6 cellular contexts compared by ENCODE assay signal in the genomic region with DNA sequence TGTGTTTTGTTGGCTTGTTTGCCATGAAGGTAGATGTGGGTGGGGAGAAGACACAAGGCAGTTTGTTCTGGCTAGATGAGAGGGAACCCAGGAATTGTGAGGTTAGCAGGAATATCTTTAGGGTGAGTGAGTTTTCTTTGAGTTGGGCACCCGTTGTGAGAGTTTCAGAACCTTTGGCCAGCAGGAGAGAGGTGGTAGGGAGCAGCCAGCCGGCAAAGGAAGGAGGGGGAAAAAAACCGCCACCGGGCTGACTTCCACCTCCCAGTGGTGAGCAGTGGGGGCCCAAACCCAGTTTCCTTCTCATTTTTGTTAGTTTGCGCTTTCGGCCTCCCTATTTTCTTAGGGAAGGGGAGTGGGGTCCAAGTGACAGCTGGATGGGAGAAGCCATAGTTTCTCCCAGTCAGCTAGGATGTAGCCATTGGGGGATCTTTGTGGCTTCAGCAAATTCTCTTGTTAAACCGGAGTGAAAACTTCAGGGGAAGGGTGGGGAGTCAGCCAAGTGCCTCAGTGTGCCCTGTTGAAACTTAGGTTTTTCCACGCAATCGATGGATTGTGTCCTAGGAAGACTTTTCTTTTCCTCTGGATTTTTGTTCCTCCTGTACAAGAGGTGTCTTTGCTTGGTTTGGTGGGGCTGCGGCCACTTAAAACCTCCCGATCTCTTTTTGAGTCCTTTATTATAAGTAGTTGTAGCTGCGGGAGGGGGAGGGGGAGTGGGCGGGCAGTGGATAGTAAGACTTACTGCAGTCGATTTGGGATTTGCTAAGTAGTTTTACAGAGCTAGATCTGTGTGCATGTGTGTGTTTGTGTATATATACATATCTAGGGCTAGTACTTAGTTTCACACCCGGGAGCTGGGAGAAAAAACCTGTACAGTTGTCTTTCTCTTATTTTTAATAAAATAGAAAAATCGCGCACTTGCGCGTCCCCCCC. TPM values are rescaled to one million over a fixed set of nuclear protein-coding genes. Genes with fewer than 3 reads are reported as not detected.
DNase-seq lines count a peak whose midpoint lies in the region; ATAC-seq, FAIRE-seq and TF ChIP-seq lines count a peak whose summit lies in the region.

No MANE protein-coding gene starts in this region.

- H2AFZ ChIP-seq in HepG2 (ENCODE audit: low read length), result no peak overlapping the region

- POLR2A ChIA-PET in HepG2 (lab: Yijun Ruan, JAX), result interaction anchor here (0.7 to 8.6 kb wide), 23 partner anchors 11 to 941 kb away, joined by 3 to 127 read pairs (median 8); partner anchors contain the start of genes ANKRD54, BAIAP2L2, C22orf23 and GGA1

- peaks cover 33% of the 10 kb centered on the region for H3K4me1 ChIP-seq in HepG2 (ENCODE audit: insufficient read depth, low read length)

- CTCF ChIA-PET in HepG2 (lab: Yijun Ruan, JAX; ENCODE audit: low intra/inter-chr PET ratio, low total read pairs), result no interaction called here

- TF ChIP-seq CTCF in HFF-Myc (IDR thresholded peaks at IDR 0.05; ENCODE audit: low read depth, low read length, missing control alignments), result no peak
- no peak for TF ChIP-seq CTCF in WERI-Rb-1 (IDR thresholded peaks at IDR 0.05; ENCODE audit: low read depth, low read length)
- no peak for TF ChIP-seq CTCF in HepG2 (CRISPR knock-in tag; IDR thresholded peaks at IDR 0.05)

- intact Hi-C loops in HepG2 (cut with micrococcal nuclease; ENCODE audit: unreplicated experiment), result loop anchor here (10.0 kb wide), 1 partner anchor 152 kb away; the partner anchor contains the start of gene PDXP

- peaks cover 8% of the 10 kb centered on the region for H3K27me3 ChIP-seq in WERI-Rb-1 (ENCODE audit: insufficient read depth, low read depth, severe bottlenecking)
- no peaks in the 10 kb centered on the region; a peak in 1 of 5 replicates for H3K27me3 ChIP-seq in HepG2 (ENCODE audit: control insufficient read depth in 1 of 2, insufficient read depth in 2 of 2, low read length in 2 of 2)

- TF ChIP-seq RAD21 in HepG2 (CRISPR knock-in tag; IDR thresholded peaks at IDR 0.05), result no peak

- BruUV-seq in HepG2 (replicated peaks; lab: Mats Ljungman, UMichigan), result no TSS peak

- TF ChIP-seq EP300 in HepG2 (IDR thresholded peaks at IDR 0.05; ENCODE audit: low read depth in 2 of 2, low read length in 2 of 2) (no peak), HepG2 (CRISPR knock-in tag; IDR thresholded peaks at IDR 0.05; ENCODE audit: borderline replicate concordance) (no peak)

- no peak for DNase-seq in HFF-Myc (ENCODE audit: extremely low read depth, low read depth)
- DNase-seq in WERI-Rb-1, result no peak
- peak; percentile 34 for DNase-seq in HepG2 (ENCODE audit: low spot score)
- no peak for DNase-seq in iPS-NIHi11 (ENCODE audit: low spot score)
- no peak for DNase-seq in NK-92 treated with Interleukin-12 subunit alpha and Interleukin-12 subunit beta, amount 100 ng/mL, for 24 hours (lab: John Stamatoyannopoulos, UW)
- no peak for DNase-seq in urothelium cell line (ENCODE audit: low spot score)

- under 1% methylated on average over 19 of the region's 19 CpGs for WGBS in HepG2 (ENCODE audit: low lambda C conversion rate)

- in situ Hi-C loops in HepG2 (cut with HindIII; ENCODE audit: extremely low pct_ligation_motif_present, low pct_unique_long_range_greater_than_20kb), result no loop called here

- no peak for FAIRE-seq in HepG2 (lab: Jason Lieb, UNC)
- no peak for FAIRE-seq in urothelium cell line (lab: Jason Lieb, UNC)

- peaks cover 42% of the 10 kb centered on the region; the same call in 1 of the 2 replicates for H4K20me1 ChIP-seq in HepG2 (ENCODE audit: insufficient read depth, low read length)

- H3K4me3 ChIP-seq in HFF-Myc (replicated peaks; ENCODE audit: low read depth, low read length), result peak overlapping the region; percentile 70
- peak overlapping the region; percentile 53 for H3K4me3 ChIP-seq in WERI-Rb-1 (ENCODE audit: low read depth, low read length)
- H3K4me3 ChIP-seq in HepG2 (replicated peaks in 1 of 3; ENCODE audit: insufficient read depth in 1 of 3, low read depth in 2 of 3, low read length in 3 of 3), result peak overlapping the region; percentile 78 to 95 (median 93)

- H3K9me3 ChIP-seq in WERI-Rb-1 (ENCODE audit: severe bottlenecking) (no peaks in the 10 kb centered on the region), HepG2 (ENCODE audit: low read length) (no peaks in the 10 kb centered on the region)

- peak overlapping the region; percentile 97 for H3K4me2 ChIP-seq in HepG2 (ENCODE audit: low read depth, low read length)

- H3K36me3 ChIP-seq in WERI-Rb-1, result no peaks in the 10 kb centered on the region
- no peaks in the 10 kb centered on the region for H3K36me3 ChIP-seq in HepG2 (replicated peaks in 1 of 2; ENCODE audit: control insufficient read depth in 1 of 2, insufficient read depth in 2 of 2, low read length in 2 of 2)

- ATAC-seq in HepG2, result no peak

- H3K9ac ChIP-seq in HepG2 (ENCODE audit: insufficient read depth, low read depth, low read length), result peak overlapping the region; percentile 88

- TF ChIP-seq POLR2A in HepG2 (IDR thresholded peaks at IDR 0.05; ENCODE audit: insufficient read depth in 1 of 2, low read depth in 2 of 2, low read length in 2 of 2), result peak in 1 of 2 experiments; percentile 48; a peak in 1 of 4 replicates

- H3K79me2 ChIP-seq in HepG2 (ENCODE audit: insufficient read depth, low read length), result peaks cover 25% of the 10 kb centered on the region

- H3K27ac ChIP-seq in WERI-Rb-1, result no peak overlapping the region
- peak overlapping the region; percentile 77 for H3K27ac ChIP-seq in HepG2 (ENCODE audit: extremely low read length, insufficient read depth, low read length)

RNA-seq across cellular contexts. Expression of gene GCAT, which starts 1.1 kb away (rescaled TPM):
- total RNA-seq in HepG2 (2016; rRNA removed; fragmentation: Illumina TruSeq; extraction: Trizol), result 50.3 and 56.8 TPM in 2 replicates
- total RNA-seq in HepG2 (2016; cell fraction: cytosol; rRNA removed; fragmentation: Illumina TruSeq; extraction: Trizol; ENCODE audit: low read depth), result 23.1 and 31.8 TPM in 2 replicates
- total RNA-seq in HepG2 (2016; cell fraction: insoluble cytoplasmic fraction; rRNA removed; fragmentation: Illumina TruSeq; extraction: Trizol), result 52.6 and 58.0 TPM in 2 replicates
- total RNA-seq in HepG2 (2016; cell fraction: membrane; rRNA removed; fragmentation: Illumina TruSeq; extraction: Trizol), result 32.9 and 38.6 TPM in 2 replicates
- 22.7 and 25.7 TPM in 2 replicates for total RNA-seq in HepG2 (2016; cell fraction: nucleus; rRNA removed; fragmentation: Illumina TruSeq; extraction: Trizol)
- polyA plus RNA-seq in HepG2 (2011; rRNA removed), result 24.6 and 28.0 TPM in 2 replicates
- 15.8 and 37.3 TPM in 2 replicates for polyA plus RNA-seq in HepG2 (2011; cell fraction: cytosol; rRNA removed)
- 35.2 and 54.6 TPM in 2 replicates for polyA plus RNA-seq in HepG2 (2011; cell fraction: nucleus; rRNA removed)
- 10.3 and 20.4 TPM in 2 replicates for polyA plus RNA-seq in HepG2 (2012)
- polyA plus RNA-seq in HepG2 (2016; cell fraction: cytosol; fragmentation: Illumina TruSeq; extraction: Trizol; ENCODE audit: low read depth), result 22.8 and 31.3 TPM in 2 replicates
- 55.4 and 57.3 TPM in 2 replicates for polyA plus RNA-seq in HepG2 (2016; cell fraction: insoluble cytoplasmic fraction; fragmentation: Illumina TruSeq; extraction: Trizol; ENCODE audit: low read depth)
- polyA plus RNA-seq in HepG2 (2016; cell fraction: membrane; fragmentation: Illumina TruSeq; extraction: Trizol; ENCODE audit: low read depth), result 28.0 and 32.8 TPM in 2 replicates
- 37.4 and 40.9 TPM in 2 replicates for polyA plus RNA-seq in HepG2 (2016; cell fraction: nucleus; fragmentation: Illumina TruSeq; extraction: Trizol; ENCODE audit: insufficient read depth, low read depth)
- polyA minus RNA-seq in HepG2 (2011; rRNA and poly(A)+ RNA removed; ENCODE audit: low replicate concordance), result 8.3 and 44.9 TPM in 2 replicates
- 21.9 and 27.6 TPM in 2 replicates for polyA minus RNA-seq in HepG2 (2011; cell fraction: cytosol; rRNA and poly(A)+ RNA removed)
- polyA minus RNA-seq in HepG2 (2011; cell fraction: nucleus; rRNA and poly(A)+ RNA removed), result 18.2 TPM in 2 replicates

RNA-seq across cellular contexts. Expression of gene GALR3, which starts 16.5 kb away (rescaled TPM):
- not detected in 2 replicates for total RNA-seq in HepG2 (2016; rRNA removed; fragmentation: Illumina TruSeq; extraction: Trizol)
- total RNA-seq in HepG2 (2016; cell fraction: cytosol; rRNA removed; fragmentation: Illumina TruSeq; extraction: Trizol; ENCODE audit: low read depth), result not detected in 2 replicates
- 0.15 TPM in 1 of 2 replicates, not detected in the other for total RNA-seq in HepG2 (2016; cell fraction: insoluble cytoplasmic fraction; rRNA removed; fragmentation: Illumina TruSeq; extraction: Trizol)
- total RNA-seq in HepG2 (2016; cell fraction: membrane; rRNA removed; fragmentation: Illumina TruSeq; extraction: Trizol), result not detected in 2 replicates
- not detected in 2 replicates for total RNA-seq in HepG2 (2016; cell fraction: nucleus; rRNA removed; fragmentation: Illumina TruSeq; extraction: Trizol)
- 0.05 and 0.13 TPM in 2 replicates for polyA plus RNA-seq in HepG2 (2011; rRNA removed)
- polyA plus RNA-seq in HepG2 (2011; cell fraction: cytosol; rRNA removed), result 0.06 and 0.12 TPM in 2 replicates
- polyA plus RNA-seq in HepG2 (2011; cell fraction: nucleus; rRNA removed), result 1.1 and 1.7 TPM in 2 replicates
- polyA plus RNA-seq in HepG2 (2012), result not detected in 2 replicates
- 0.11 TPM in 1 of 2 replicates, not detected in the other for polyA plus RNA-seq in HepG2 (2016; cell fraction: cytosol; fragmentation: Illumina TruSeq; extraction: Trizol; ENCODE audit: low read depth)
- polyA plus RNA-seq in HepG2 (2016; cell fraction: insoluble cytoplasmic fraction; fragmentation: Illumina TruSeq; extraction: Trizol; ENCODE audit: low read depth), result not detected in 2 replicates
- not detected in 2 replicates for polyA plus RNA-seq in HepG2 (2016; cell fraction: membrane; fragmentation: Illumina TruSeq; extraction: Trizol; ENCODE audit: low read depth)
- not detected in 2 replicates for polyA plus RNA-seq in HepG2 (2016; cell fraction: nucleus; fragmentation: Illumina TruSeq; extraction: Trizol; ENCODE audit: insufficient read depth, low read depth)
- 1.8 TPM in 1 of 2 replicates, not detected in the other for polyA minus RNA-seq in HepG2 (2011; rRNA and poly(A)+ RNA removed; ENCODE audit: low replicate concordance)
- polyA minus RNA-seq in HepG2 (2011; cell fraction: cytosol; rRNA and poly(A)+ RNA removed), result not detected in 2 replicates
- 0.77 TPM in 1 of 2 replicates, not detected in the other for polyA minus RNA-seq in HepG2 (2011; cell fraction: nucleus; rRNA and poly(A)+ RNA removed)

RNA-seq across cellular contexts. Expression of gene ANKRD54, which starts 37.5 kb away (rescaled TPM):
- 31.9 and 33.6 TPM in 2 replicates for total RNA-seq in HepG2 (2016; rRNA removed; fragmentation: Illumina TruSeq; extraction: Trizol)
- total RNA-seq in HepG2 (2016; cell fraction: cytosol; rRNA removed; fragmentation: Illumina TruSeq; extraction: Trizol; ENCODE audit: low read depth), result 14.6 and 15.2 TPM in 2 replicates
- 27.3 and 32.7 TPM in 2 replicates for total RNA-seq in HepG2 (2016; cell fraction: insoluble cytoplasmic fraction; rRNA removed; fragmentation: Illumina TruSeq; extraction: Trizol)
- total RNA-seq in HepG2 (2016; cell fraction: membrane; rRNA removed; fragmentation: Illumina TruSeq; extraction: Trizol), result 29.4 and 34.6 TPM in 2 replicates
- total RNA-seq in HepG2 (2016; cell fraction: nucleus; rRNA removed; fragmentation: Illumina TruSeq; extraction: Trizol), result 20.7 and 24.5 TPM in 2 replicates
- polyA plus RNA-seq in HepG2 (2011; rRNA removed), result 28.5 and 33.1 TPM in 2 replicates
- polyA plus RNA-seq in HepG2 (2011; cell fraction: cytosol; rRNA removed), result 17.8 and 30.6 TPM in 2 replicates
- 64.2 and 84.7 TPM in 2 replicates for polyA plus RNA-seq in HepG2 (2011; cell fraction: nucleus; rRNA removed)
- 14.5 and 14.8 TPM in 2 replicates for polyA plus RNA-seq in HepG2 (2012)
- 12.7 and 16.5 TPM in 2 replicates for polyA plus RNA-seq in HepG2 (2016; cell fraction: cytosol; fragmentation: Illumina TruSeq; extraction: Trizol; ENCODE audit: low read depth)
- polyA plus RNA-seq in HepG2 (2016; cell fraction: insoluble cytoplasmic fraction; fragmentation: Illumina TruSeq; extraction: Trizol; ENCODE audit: low read depth), result 32.6 and 37.8 TPM in 2 replicates
- 25.4 and 26.8 TPM in 2 replicates for polyA plus RNA-seq in HepG2 (2016; cell fraction: membrane; fragmentation: Illumina TruSeq; extraction: Trizol; ENCODE audit: low read depth)
- polyA plus RNA-seq in HepG2 (2016; cell fraction: nucleus; fragmentation: Illumina TruSeq; extraction: Trizol; ENCODE audit: insufficient read depth, low read depth), result 46.2 and 51.6 TPM in 2 replicates
- 44.8 and 54.2 TPM in 2 replicates for polyA minus RNA-seq in HepG2 (2011; rRNA and poly(A)+ RNA removed; ENCODE audit: low replicate concordance)
- 12.0 and 15.7 TPM in 2 replicates for polyA minus RNA-seq in HepG2 (2011; cell fraction: cytosol; rRNA and poly(A)+ RNA removed)
- polyA minus RNA-seq in HepG2 (2011; cell fraction: nucleus; rRNA and poly(A)+ RNA removed), result 13.5 and 14.0 TPM in 2 replicates

RNA-seq across cellular contexts. Expression of gene EIF3L, which starts 42.5 kb away (rescaled TPM):
- total RNA-seq in HepG2 (2016; rRNA removed; fragmentation: Illumina TruSeq; extraction: Trizol), result 514 and 695 TPM in 2 replicates
- total RNA-seq in HepG2 (2016; cell fraction: cytosol; rRNA removed; fragmentation: Illumina TruSeq; extraction: Trizol; ENCODE audit: low read depth), result 243 and 303 TPM in 2 replicates
- 490 and 695 TPM in 2 replicates for total RNA-seq in HepG2 (2016; cell fraction: insoluble cytoplasmic fraction; rRNA removed; fragmentation: Illumina TruSeq; extraction: Trizol)
- total RNA-seq in HepG2 (2016; cell fraction: membrane; rRNA removed; fragmentation: Illumina TruSeq; extraction: Trizol), result 762 and 870 TPM in 2 replicates
- 260 and 289 TPM in 2 replicates for total RNA-seq in HepG2 (2016; cell fraction: nucleus; rRNA removed; fragmentation: Illumina TruSeq; extraction: Trizol)
- polyA plus RNA-seq in HepG2 (2011; rRNA removed), result 731 and 793 TPM in 2 replicates
- polyA plus RNA-seq in HepG2 (2011; cell fraction: cytosol; rRNA removed), result 709 and 837 TPM in 2 replicates
- polyA plus RNA-seq in HepG2 (2011; cell fraction: nucleus; rRNA removed), result 198 TPM in 2 replicates
- 793 and 993 TPM in 2 replicates for polyA plus RNA-seq in HepG2 (2012)
- polyA plus RNA-seq in HepG2 (2016; cell fraction: cytosol; fragmentation: Illumina TruSeq; extraction: Trizol; ENCODE audit: low read depth), result 256 and 328 TPM in 2 replicates
- 558 and 645 TPM in 2 replicates for polyA plus RNA-seq in HepG2 (2016; cell fraction: insoluble cytoplasmic fraction; fragmentation: Illumina TruSeq; extraction: Trizol; ENCODE audit: low read depth)
- 640 and 832 TPM in 2 replicates for polyA plus RNA-seq in HepG2 (2016; cell fraction: membrane; fragmentation: Illumina TruSeq; extraction: Trizol; ENCODE audit: low read depth)
- 328 and 345 TPM in 2 replicates for polyA plus RNA-seq in HepG2 (2016; cell fraction: nucleus; fragmentation: Illumina TruSeq; extraction: Trizol; ENCODE audit: insufficient read depth, low read depth)
- 689 and 781 TPM in 2 replicates for polyA minus RNA-seq in HepG2 (2011; rRNA and poly(A)+ RNA removed; ENCODE audit: low replicate concordance)
- polyA minus RNA-seq in HepG2 (2011; cell fraction: cytosol; rRNA and poly(A)+ RNA removed), result 221 and 268 TPM in 2 replicates
- polyA minus RNA-seq in HepG2 (2011; cell fraction: nucleus; rRNA and poly(A)+ RNA removed), result 133 and 175 TPM in 2 replicates
